In the genomic region with DNA sequence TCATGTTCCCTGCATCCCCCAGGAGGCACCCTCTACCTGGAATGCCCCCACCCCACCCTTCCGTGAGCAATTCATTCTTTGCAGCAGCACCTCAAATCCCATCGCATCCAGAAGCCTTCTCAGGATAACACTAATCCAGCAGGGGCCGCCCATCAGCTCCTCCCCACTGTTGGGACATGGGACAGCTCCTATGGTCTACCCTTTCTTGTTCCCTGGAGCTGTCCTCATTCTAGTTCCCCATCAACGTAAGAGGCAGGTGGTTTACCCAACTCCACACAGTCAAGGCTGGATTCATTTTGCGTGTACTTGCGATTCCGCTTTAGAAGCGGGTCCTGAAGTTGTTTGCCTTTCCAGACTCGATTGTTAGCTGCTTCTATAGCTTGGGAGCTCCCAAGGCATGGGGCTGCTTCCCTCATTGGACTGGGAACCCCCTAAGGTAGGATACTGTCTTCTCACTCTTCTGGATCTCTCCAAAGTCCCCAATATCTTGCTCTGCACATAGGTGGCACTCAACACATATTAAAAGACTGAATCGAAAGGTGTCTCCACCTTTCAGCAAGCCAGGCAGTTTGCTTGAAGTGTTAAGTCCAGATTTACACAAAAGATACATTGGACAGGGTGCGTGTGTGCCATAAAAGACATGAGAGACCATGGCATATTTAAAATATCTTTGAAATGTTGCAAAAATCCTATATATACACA, we compare ENCODE assay signal across 8 cellular contexts. TPM values are rescaled to one million over a fixed set of nuclear protein-coding genes. Genes with fewer than 3 reads are reported as not detected.
A peak's percentile ranks its signal among the peaks of the same experiment; 100 is the strongest.
DNase-seq lines count a peak whose midpoint lies in the region; FAIRE-seq and TF ChIP-seq lines count a peak whose summit lies in the region.
"Had no signal": no experiment of that assay in that cellular context is flagged by ENCODE, and none has a peak within 500 bp of the region (broad histone marks: within the 10 kb centered on the region; RNA-seq: fewer than 3 reads in every experiment).

No MANE protein-coding gene starts in this region.

- H2AK5ac ChIP-seq in mesenchymal stem cell (ENCODE audit: low read length, severe bottlenecking), result no peak overlapping the region

- H2AFZ ChIP-seq in mesenchymal stem cell (ENCODE audit: low read depth, low read length), result no peak overlapping the region

- H3K4me1 ChIP-seq in mesenchymal stem cell (ENCODE audit: control insufficient read depth, insufficient read depth, low read depth, low read length), result peaks cover 16% of the 10 kb centered on the region

- H3K9ac ChIP-seq in mesenchymal stem cell (ENCODE audit: low read length), result no peak overlapping the region

- H3K27ac ChIP-seq in mesenchymal stem cell (ENCODE audit: low read length, poor library complexity, severe bottlenecking), result no peak overlapping the region

- no peak overlapping the region for H2BK120ac ChIP-seq in mesenchymal stem cell (ENCODE audit: low read depth, low read length)

- peaks cover 23% of the 10 kb centered on the region for H3K27me3 Mint-ChIP-seq in activated CD4-positive, alpha-beta memory T cell treated with anti-CD3 and anti-CD28 coated beads, Interleukin-2, amount 10 ng/mL, durations not matched to agents 7 days and 5 days

- H3K18ac ChIP-seq in mesenchymal stem cell (ENCODE audit: low read depth in 1 of 2, low read length in 2 of 2), result no peak overlapping the region

- CTCF ChIA-PET in activated CD4-positive, alpha-beta memory T cell treated with anti-CD3 and anti-CD28 coated beads, Interleukin-2, amount 10 ng/mL, durations not matched to agents 7 days and 5 days (lab: Charles Lee), result interaction anchor here (0.7 to 2.4 kb wide), 6 partner anchors 68 to 168 kb away, joined by 3 to 7 read pairs (median 5); no protein-coding TSS in a partner anchor

- peaks cover 29 to 49% of the 10 kb centered on the region in 2 experiments for H3K27me3 ChIP-seq in mesenchymal stem cell (ENCODE audit: control insufficient read depth in 1 of 2, insufficient read depth in 1 of 2, low read length in 2 of 2)

- H3K4me3 ChIP-seq in mesenchymal stem cell (ENCODE audit: insufficient read depth in 1 of 2, low read depth in 1 of 2, low read length in 2 of 2), result no peak overlapping the region

- peak overlapping the region; percentile 21 for H3K4me3 Mint-ChIP-seq in activated CD4-positive, alpha-beta memory T cell treated with anti-CD3 and anti-CD28 coated beads, Interleukin-2, amount 10 ng/mL, durations not matched to agents 7 days and 5 days

- H3K36me3 Mint-ChIP-seq in activated CD4-positive, alpha-beta memory T cell treated with anti-CD3 and anti-CD28 coated beads, Interleukin-2, amount 10 ng/mL, durations not matched to agents 7 days and 5 days (ENCODE audit: low read depth), result no peaks in the 10 kb centered on the region

- H2BK15ac ChIP-seq in mesenchymal stem cell (ENCODE audit: low read depth, poor library complexity, severe bottlenecking), result no peak overlapping the region

- H3K27ac Mint-ChIP-seq in activated CD4-positive, alpha-beta memory T cell treated with anti-CD3 and anti-CD28 coated beads, Interleukin-2, amount 10 ng/mL, durations not matched to agents 7 days and 5 days, result no peak overlapping the region

- no peak overlapping the region for H3K14ac ChIP-seq in mesenchymal stem cell (ENCODE audit: low read length in 2 of 2)

- POLR2A ChIA-PET in activated CD4-positive, alpha-beta memory T cell treated with anti-CD3 and anti-CD28 coated beads, Interleukin-2, amount 10 ng/mL, durations not matched to agents 7 days and 5 days (lab: Charles Lee), result no interaction called here

- H3K23ac ChIP-seq in mesenchymal stem cell (ENCODE audit: low read length in 2 of 2), result no peak overlapping the region

- no peaks in the 10 kb centered on the region for H3K36me3 ChIP-seq in mesenchymal stem cell (ENCODE audit: control insufficient read depth in 1 of 2, insufficient read depth in 2 of 2, low read depth in 1 of 2, low read length in 2 of 2)

- no peak overlapping the region for H3K4ac ChIP-seq in mesenchymal stem cell (ENCODE audit: low read depth in 1 of 2, low read length in 2 of 2)

- H3K9me3 ChIP-seq in mesenchymal stem cell (ENCODE audit: control insufficient read depth, low read length), result no peaks in the 10 kb centered on the region

- no peak overlapping the region for H2BK5ac ChIP-seq in mesenchymal stem cell (ENCODE audit: low read depth, low read length, poor library complexity, severe bottlenecking)

- H3K9me3 Mint-ChIP-seq in activated CD4-positive, alpha-beta memory T cell treated with anti-CD3 and anti-CD28 coated beads, Interleukin-2, amount 10 ng/mL, durations not matched to agents 7 days and 5 days, result no peaks in the 10 kb centered on the region

- no peak overlapping the region for H3K4me2 ChIP-seq in mesenchymal stem cell (ENCODE audit: low read length, poor library complexity, severe bottlenecking)

- H2BK12ac ChIP-seq in mesenchymal stem cell (ENCODE audit: low read length in 2 of 2), result no peak overlapping the region

- no peaks in the 10 kb centered on the region for H3K79me1 ChIP-seq in mesenchymal stem cell (replicated peaks; ENCODE audit: low read length, poor library complexity, severe bottlenecking)

- WGBS in mesenchymal stem cell, result 33% methylated on average over 9 of the region's 11 CpGs

- FAIRE-seq in H54 (lab: Jason Lieb, UNC), result no peak

- DNase-seq in DMS53 (lab: John Stamatoyannopoulos, UW) (peak; percentile 71), HT-29 (ENCODE audit: low spot score) (peak; percentile 55), mesenchymal stem cell (peak; percentile 32), LoVo (ENCODE audit: low spot score) (no peak), NCI-H1694 (lab: John Stamatoyannopoulos, UW) (no peak), H54 (ENCODE audit: insufficient read length, low spot score) (no peak)
- no peak for DNase-seq in activated CD4-positive, alpha-beta memory T cell treated with anti-CD3 and anti-CD28 coated beads, Interleukin-2, amount 10 ng/mL, durations not matched to agents 7 days and 5 days
- DNase-seq: activated gamma-delta T cell treated with Interleukin-2 at 50 U/mL for 16 hours had no signal

- H4K8ac ChIP-seq in mesenchymal stem cell (ENCODE audit: low read length), result no peak overlapping the region

- H3K4me1 Mint-ChIP-seq in activated CD4-positive, alpha-beta memory T cell treated with anti-CD3 and anti-CD28 coated beads, Interleukin-2, amount 10 ng/mL, durations not matched to agents 7 days and 5 days, result peaks cover 11% of the 10 kb centered on the region

- no peak overlapping the region for H4K91ac ChIP-seq in mesenchymal stem cell (ENCODE audit: low read length)

- TF ChIP-seq POLR2A in H54 (IDR thresholded peaks at IDR 0.05; ENCODE audit: low read depth, low read length), result no peak

RNA-seq across cellular contexts. Expression of gene APLN, which starts 0.9 kb away (rescaled TPM):
- 0.23 and 0.28 TPM in 2 replicates for total RNA-seq in HT-29 (2014; rRNA removed; shearing (Covaris generic))
- under 1 TPM; 0.15 TPM for total RNA-seq in activated CD4-positive, alpha-beta memory T cell treated with anti-CD3 and anti-CD28 coated beads, Interleukin-2, amount 10 ng/mL, durations not matched to agents 7 days and 5 days
- 3.0 TPM for polyA plus RNA-seq in mesenchymal stem cell (2013, experiment 1 of 2)
- 2.9 TPM for polyA plus RNA-seq in mesenchymal stem cell (2013, experiment 2 of 2)

Comparison
In these comparisons a context has a peak if more than half of its experiments do, and no peak if none do; other contexts are left out.
1. DNase-seq: peak in DMS53 (single experiment), HT-29 (single experiment) and mesenchymal stem cell (single experiment); none in activated CD4-positive, alpha-beta memory T cell treated with anti-CD3 and anti-CD28 coated beads, Interleukin-2, amount 10 ng/mL, durations not matched to agents 7 days and 5 days (single experiment), LoVo (single experiment), NCI-H1694 (single experiment) and H54 (single experiment).